8 cellular contexts compared by ENCODE assay signal in the genomic region with DNA sequence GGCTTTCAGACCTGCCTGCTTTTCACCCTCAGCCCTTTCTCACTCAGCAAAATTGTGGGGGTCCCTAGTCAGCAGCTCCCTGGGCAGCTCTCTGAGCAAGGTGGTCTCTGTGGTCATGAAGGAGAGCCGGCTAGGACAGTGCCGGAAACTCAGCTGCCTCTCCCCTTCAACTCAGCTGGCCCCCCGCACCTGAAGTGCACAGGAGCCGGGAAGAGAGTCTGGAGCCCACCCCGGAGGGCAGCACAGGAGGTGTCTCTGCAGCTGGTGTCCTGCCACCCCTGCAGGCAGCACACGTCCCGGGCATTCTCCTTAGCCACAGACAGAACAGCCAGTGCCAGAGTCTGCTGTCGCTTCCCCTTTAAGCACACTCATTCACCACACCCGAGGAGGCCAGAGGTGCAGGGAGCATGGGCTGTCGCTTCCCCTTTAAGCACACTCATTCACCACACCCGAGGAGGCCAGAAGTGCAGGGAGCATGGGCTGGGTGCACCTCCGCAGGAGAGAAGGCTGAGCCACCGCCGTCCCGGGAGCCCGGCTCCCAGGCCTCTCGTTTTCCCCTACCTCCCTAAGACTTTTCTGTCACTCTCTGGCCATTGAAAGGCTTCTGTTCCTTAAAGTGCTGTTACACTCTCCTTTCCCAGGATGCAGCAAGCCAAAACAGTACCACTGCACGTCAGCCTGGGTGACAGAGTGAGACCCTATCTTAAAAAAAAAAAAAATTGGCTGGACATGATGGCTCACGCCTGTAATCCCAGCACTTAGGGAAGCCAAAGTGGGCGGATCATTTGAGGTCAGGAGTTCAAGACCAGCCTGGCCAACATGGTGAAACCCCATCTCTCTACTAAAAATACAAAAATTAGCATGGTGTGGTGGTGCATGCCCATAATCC. TPM values are rescaled to one million over a fixed set of nuclear protein-coding genes. Genes with fewer than 3 reads are reported as not detected.
DNase-seq lines count a peak whose midpoint lies in the region; ATAC-seq and TF ChIP-seq lines count a peak whose summit lies in the region.

No MANE protein-coding gene starts in this region.

- TF ChIP-seq CTCF in psoas muscle (IDR thresholded peaks at IDR 0.05), result no peak

- intact Hi-C loops in psoas muscle (cut with DNase I), result no loop called here

- no peak for ATAC-seq in psoas muscle
- no peak for ATAC-seq in GM18858 (IDR thresholded peaks at IDR 0.05; ENCODE audit: unreplicated experiment)
- no peak for ATAC-seq in GM21447 (IDR thresholded peaks at IDR 0.05; ENCODE audit: unreplicated experiment)
- ATAC-seq in GM19035 (IDR thresholded peaks at IDR 0.05; ENCODE audit: unreplicated experiment), result no peak

- H3K4me3 ChIP-seq in psoas muscle, result no peak overlapping the region

- H3K36me3 ChIP-seq in psoas muscle (ENCODE audit: insufficient read depth in 1 of 2, low read depth in 1 of 2), result no peaks in the 10 kb centered on the region

- H3K9me3 ChIP-seq in psoas muscle, result no peaks in the 10 kb centered on the region

- no peak overlapping the region for H3K27ac ChIP-seq in psoas muscle

- H3K27me3 ChIP-seq in psoas muscle (ENCODE audit: insufficient read depth in 3 of 3, low read length in 2 of 3), result peaks cover 0 to 54% (median 19%) of the 10 kb centered on the region in 3 donors

- WGBS in psoas muscle, 3 donors, result 54 to 60% (median 55%) methylated on average over 20 of the region's 20 CpGs

- H3K4me1 ChIP-seq in psoas muscle, result peaks cover 5% of the 10 kb centered on the region

- DNase-seq in NCI-H526 (lab: John Stamatoyannopoulos, UW) (peak; percentile 62 to 78), NCI-H526 treated with DMSO at 0.1 percent for 48 hours (lab: John Stamatoyannopoulos, UW) (no peak), SK-N-DZ (ENCODE audit: low spot score) (peak; percentile 38), fibroblast of peridontal ligament (ENCODE audit: extremely low read depth) (peak; percentile 28), psoas muscle (peak; percentile 15 to 39)

RNA-seq across cellular contexts. Expression of gene SAMD11, which starts 16.9 kb away (rescaled TPM):
- 123 and 149 TPM in 2 replicates for polyA plus RNA-seq in SK-N-DZ (2014; cell fraction: cytosol; rRNA removed)
- 494 and 564 TPM in 2 replicates for polyA plus RNA-seq in SK-N-DZ (2014; cell fraction: nucleus; rRNA removed)
- total RNA-seq in psoas muscle, result 1 to 10 TPM in 2 of 4 donors, under 1 TPM in 1, not detected in 1; 0.37 to 6.9 (median 1.5) TPM
- 1 to 10 TPM in 1 of 3 donors, under 1 TPM in 2; 0.28 to 1.5 (median 0.58) TPM for polyA plus RNA-seq in psoas muscle

RNA-seq across cellular contexts. Expression of gene NOC2L, which starts 52.3 kb away (rescaled TPM):
- 118 and 119 TPM in 2 replicates for polyA plus RNA-seq in SK-N-DZ (2014; cell fraction: cytosol; rRNA removed)
- polyA plus RNA-seq in SK-N-DZ (2014; cell fraction: nucleus; rRNA removed), result 98.3 and 122 TPM in 2 replicates
- 10 to 100 TPM; 61.4 to 87.0 (median 82.7) TPM for total RNA-seq in psoas muscle
- 100 to 1,000 TPM in 1 of 3 donors, 10 to 100 TPM in 2; 78.1 to 106 (median 92.7) TPM for polyA plus RNA-seq in psoas muscle

RNA-seq across cellular contexts. Expression of gene KLHL17, which starts 53.6 kb away (rescaled TPM):
- polyA plus RNA-seq in SK-N-DZ (2014; cell fraction: cytosol; rRNA removed), result 17.9 and 35.0 TPM in 2 replicates
- 656 and 724 TPM in 2 replicates for polyA plus RNA-seq in SK-N-DZ (2014; cell fraction: nucleus; rRNA removed)
- 1 to 10 TPM; 2.1 to 3.8 (median 3.0) TPM for total RNA-seq in psoas muscle
- polyA plus RNA-seq in psoas muscle, result 1 to 10 TPM; 3.4 to 5.5 (median 4.1) TPM

RNA-seq across cellular contexts. Expression of gene PLEKHN1, which starts 59.5 kb away (rescaled TPM):
- polyA plus RNA-seq in SK-N-DZ (2014; cell fraction: cytosol; rRNA removed), result 0.06 TPM in 1 of 2 replicates, not detected in the other
- polyA plus RNA-seq in SK-N-DZ (2014; cell fraction: nucleus; rRNA removed), result 0.08 and 0.60 TPM in 2 replicates
- not detected for total RNA-seq in psoas muscle
- under 1 TPM in 1 of 3 donors, not detected in 2; 0.03 TPM for polyA plus RNA-seq in psoas muscle
